In genomic region chr7:101235050-101235449, GRCh38 we compare ENCODE assay signal across 11 cellular contexts. TPM values are rescaled to one million over a fixed set of nuclear protein-coding genes. Genes with fewer than 3 reads are reported as not detected.
DNase-seq lines count a peak whose midpoint lies in the region; ATAC-seq, FAIRE-seq and TF ChIP-seq lines count a peak whose summit lies in the region.
"Had no signal": no experiment of that assay in that cellular context is flagged by ENCODE, and none has a peak within 500 bp of the region (broad histone marks: within the 10 kb centered on the region; RNA-seq: fewer than 3 reads in every experiment).

No MANE protein-coding gene starts in this region.

- no peaks in the 10 kb centered on the region for H3K4me1 ChIP-seq in DOHH2 (ENCODE audit: control insufficient read depth, low read length)
- no peaks in the 10 kb centered on the region for H3K4me1 ChIP-seq in KMS-11 (ENCODE audit: low read depth, poor library complexity, severe bottlenecking)
- H3K4me1 ChIP-seq in mucosa of descending colon (ENCODE audit: low read depth), result peaks cover 34% of the 10 kb centered on the region
- H3K4me1 ChIP-seq in CD8-positive, alpha-beta memory T cell (ENCODE audit: insufficient read depth, low read length), result no peaks in the 10 kb centered on the region

- no peak for DNase-seq in bronchial epithelial cell (ENCODE audit: low read depth)
- DNase-seq in mucosa of descending colon, result peak in 1 of 3 donors; percentile 39
- DNase-seq in GM20000 (ENCODE audit: low spot score), result no peak
- DNase-seq in CD8-positive, alpha-beta memory T cell, result no peak
- no peak for DNase-seq in frontal cortex (ENCODE audit: low spot score in 2 of 2)
- DNase-seq: mesenchymal stem cell, NCI-H524 treated with DMSO at 0.1 percent for 48 hours had no signal

- peak overlapping the region in 1 of 8 donors; percentile 47 for H3K27ac Mint-ChIP-seq in CD8-positive, alpha-beta memory T cell

- H3K9me3 ChIP-seq in DOHH2 (ENCODE audit: control insufficient read depth, insufficient read depth, low read length) (no peaks in the 10 kb centered on the region), mucosa of descending colon (no peaks in the 10 kb centered on the region)
- no peaks in the 10 kb centered on the region for H3K9me3 ChIP-seq in CD8-positive, alpha-beta memory T cell (ENCODE audit: low read length)

- H3K4me3 ChIP-seq in DOHH2 (ENCODE audit: low read length), result no peak overlapping the region
- H3K4me3 ChIP-seq in KMS-11 (IDR thresholded peaks at IDR 0.05; ENCODE audit: insufficient read depth, low read depth, low read length), result no peak overlapping the region
- no peak overlapping the region for H3K4me3 ChIP-seq in bronchial epithelial cell (ENCODE audit: low read depth, low read length)
- H3K4me3 ChIP-seq in mucosa of descending colon, result no peak overlapping the region
- no peak overlapping the region for H3K4me3 ChIP-seq in CD8-positive, alpha-beta memory T cell (ENCODE audit: low read length)

- no peaks in the 10 kb centered on the region for H3K27me3 ChIP-seq in DOHH2 (ENCODE audit: control insufficient read depth, low read length)
- no peaks in the 10 kb centered on the region for H3K27me3 ChIP-seq in KMS-11 (ENCODE audit: insufficient read depth, low read depth)
- H3K27me3 ChIP-seq in bronchial epithelial cell (ENCODE audit: control insufficient read depth, insufficient read depth, low read length), result no peaks in the 10 kb centered on the region
- no peaks in the 10 kb centered on the region for H3K27me3 ChIP-seq in CD8-positive, alpha-beta memory T cell (ENCODE audit: insufficient read depth, low read length, poor library complexity, severe bottlenecking)

- H3K36me3 Mint-ChIP-seq in CD8-positive, alpha-beta memory T cell, result peaks cover 0 to 44% (median 0%) of the 10 kb centered on the region in 3 donors

- 0 out of 2 replicates have a peak, but pooled peaks cover 4% of the 10 kb centered on the region for H4K20me1 ChIP-seq in DOHH2 (ENCODE audit: control insufficient read depth, insufficient read depth, low read depth, low read length)
- no peaks in the 10 kb centered on the region for H4K20me1 ChIP-seq in KMS-11 (ENCODE audit: insufficient read depth)

- peak; percentile 62 for TF ChIP-seq CTCF in DOHH2 (IDR thresholded peaks at IDR 0.05; ENCODE audit: low read depth, low read length, poor library complexity, severe bottlenecking)
- TF ChIP-seq CTCF in KMS-11 (conservative IDR thresholded peaks at IDR 0.05; ENCODE audit: low read depth, low read length), result peak; percentile 31; the same call in 1 of the 2 replicates
- TF ChIP-seq CTCF in bronchial epithelial cell (IDR thresholded peaks at IDR 0.05; ENCODE audit: insufficient read depth, low read length, severe bottlenecking), result peak; percentile 26
- TF ChIP-seq CTCF in mucosa of descending colon (IDR thresholded peaks at IDR 0.05), result no peak
- TF ChIP-seq CTCF in GM20000 (IDR thresholded peaks at IDR 0.05; ENCODE audit: extremely low read depth, missing control alignments), result no peak

- H3K79me2 ChIP-seq in DOHH2 (ENCODE audit: control insufficient read depth, low read length), result no peaks in the 10 kb centered on the region
- H3K79me2 ChIP-seq in KMS-11 (ENCODE audit: insufficient read depth, low read depth), result no peaks in the 10 kb centered on the region

- H3K36me3 ChIP-seq in DOHH2 (ENCODE audit: control insufficient read depth, low read length), result peaks cover 35% of the 10 kb centered on the region
- no peaks in the 10 kb centered on the region for H3K36me3 ChIP-seq in KMS-11 (ENCODE audit: insufficient read depth)
- peaks cover 20% of the 10 kb centered on the region for H3K36me3 ChIP-seq in bronchial epithelial cell (ENCODE audit: control insufficient read depth, insufficient read depth, low read length)
- no peaks in the 10 kb centered on the region for H3K36me3 ChIP-seq in mucosa of descending colon (ENCODE audit: low read depth)
- H3K36me3 ChIP-seq in CD8-positive, alpha-beta memory T cell (ENCODE audit: insufficient read depth, low read length), result peaks cover 13% of the 10 kb centered on the region

- H3F3A ChIP-seq in DOHH2 (ENCODE audit: control insufficient read depth, insufficient read depth), result no peaks in the 10 kb centered on the region

- no peak for FAIRE-seq in bronchial epithelial cell (lab: Jason Lieb, UNC)
- FAIRE-seq in frontal cortex (lab: Jason Lieb, UNC), result no peak

- intact Hi-C loops in mucosa of descending colon (cut with DNase I, micrococcal nuclease), result no loop called here

- peaks cover 0 to 1% of the 10 kb centered on the region in 2 donors for H3K27me3 Mint-ChIP-seq in CD8-positive, alpha-beta memory T cell

- no peak overlapping the region for H3K9ac ChIP-seq in KMS-11

- POLR2A ChIA-PET in CD8-positive, alpha-beta memory T cell (lab: Charles Lee), result no interaction called here

- H3K4me1 Mint-ChIP-seq in CD8-positive, alpha-beta memory T cell, result peaks cover 0 to 5% (median 0%) of the 10 kb centered on the region in 3 donors

- H2AFZ ChIP-seq in KMS-11 (ENCODE audit: low read depth), result no peak overlapping the region

- H3K9me3 Mint-ChIP-seq in CD8-positive, alpha-beta memory T cell, result no peaks in the 10 kb centered on the region

- H3K9me2 ChIP-seq in DOHH2 (replicated peaks; ENCODE audit: control insufficient read depth, low read length), result no peaks in the 10 kb centered on the region

- CTCF ChIA-PET in CD8-positive, alpha-beta memory T cell (lab: Charles Lee), result interaction anchor here (1.0 to 2.6 kb wide), 4 partner anchors 9 to 47 kb away, joined by 3 to 18 read pairs (median 4); no protein-coding TSS in a partner anchor

- H3K27ac ChIP-seq in DOHH2 (ENCODE audit: low read depth, low read length), result no peak overlapping the region
- H3K27ac ChIP-seq in KMS-11, result no peak overlapping the region
- no peak overlapping the region for H3K27ac ChIP-seq in CD8-positive, alpha-beta memory T cell (ENCODE audit: low read depth, low read length)

- H3K4me3 Mint-ChIP-seq in CD8-positive, alpha-beta memory T cell, result no peak overlapping the region

- no peak overlapping the region for H3K4me2 ChIP-seq in DOHH2 (ENCODE audit: low read length)
- no peak overlapping the region for H3K4me2 ChIP-seq in KMS-11

- peak; percentile 1 for ATAC-seq in mucosa of descending colon
- no peak for ATAC-seq in GM21786 (IDR thresholded peaks at IDR 0.05; ENCODE audit: unreplicated experiment)

RNA-seq across cellular contexts. Expression of gene CLDN15, which starts 2.6 kb away (rescaled TPM):
- total RNA-seq in bronchial epithelial cell, result 2.1 and 2.9 TPM in 2 replicates
- 10 to 100 TPM; 14.6 to 23.7 (median 15.9) TPM for total RNA-seq in mucosa of descending colon
- total RNA-seq in CD8-positive, alpha-beta memory T cell, result 10 to 100 TPM; 19.5 to 20.3 TPM
- polyA plus RNA-seq in CD8-positive, alpha-beta memory T cell, result 1.2 TPM
- total RNA-seq in frontal cortex, result 2.9 TPM

RNA-seq across cellular contexts. Expression of gene FIS1, which starts 9.8 kb away (rescaled TPM):
- total RNA-seq in bronchial epithelial cell (209 and 272 TPM in 2 replicates), mucosa of descending colon (100 to 1,000 TPM; 131 to 168 (median 134) TPM), frontal cortex (58.7 TPM)
- total RNA-seq in CD8-positive, alpha-beta memory T cell, result 100 to 1,000 TPM; 137 to 139 TPM
- 206 TPM for polyA plus RNA-seq in CD8-positive, alpha-beta memory T cell

RNA-seq across cellular contexts. Expression of gene ZNHIT1, which starts 17.1 kb away (rescaled TPM):
- total RNA-seq in bronchial epithelial cell (66.9 and 72.7 TPM in 2 replicates), mucosa of descending colon (10 to 100 TPM; 58.7 to 97.0 (median 79.0) TPM), frontal cortex (46.1 TPM)
- total RNA-seq in CD8-positive, alpha-beta memory T cell, result 10 to 100 TPM; 50.6 to 51.7 TPM
- polyA plus RNA-seq in CD8-positive, alpha-beta memory T cell, result 66.2 TPM

RNA-seq across cellular contexts. Expression of gene PLOD3, which starts 17.7 kb away (rescaled TPM):
- total RNA-seq in bronchial epithelial cell (21.8 and 27.9 TPM in 2 replicates), mucosa of descending colon (10 to 100 TPM; 72.9 to 91.8 (median 87.2) TPM), frontal cortex (8.2 TPM)
- 10 to 100 TPM; 41.3 to 45.4 TPM for total RNA-seq in CD8-positive, alpha-beta memory T cell
- 23.1 TPM for polyA plus RNA-seq in CD8-positive, alpha-beta memory T cell

RNA-seq across cellular contexts. Expression of gene MOGAT3, which starts 34.2 kb away (rescaled TPM):
- total RNA-seq in bronchial epithelial cell (not detected in 2 replicates), mucosa of descending colon (10 to 100 TPM; 27.9 to 66.2 (median 58.3) TPM), frontal cortex (not detected)
- total RNA-seq in CD8-positive, alpha-beta memory T cell, result not detected
- not detected for polyA plus RNA-seq in CD8-positive, alpha-beta memory T cell
- total RNA-seq: subcutaneous adipose tissue had no signal

Comparison
In these comparisons a context has a peak if more than half of its experiments do, and no peak if none do; other contexts are left out.
1. CTCF ChIP-seq: peak in DOHH2 (single experiment), KMS-11 (single experiment) and bronchial epithelial cell (single experiment); none in mucosa of descending colon (single experiment) and GM20000 (single experiment).